ENCODE assay signal across 18 cellular contexts in genomic region chr6:4348462-4349112, GRCh38.
DNase-seq lines count a peak whose midpoint lies in the region; ATAC-seq and TF ChIP-seq lines count a peak whose summit lies in the region.
"Had no signal": no experiment of that assay in that cellular context is flagged by ENCODE, and none has a peak within 500 bp of the region (broad histone marks: within the 10 kb centered on the region; RNA-seq: fewer than 3 reads in every experiment).

No MANE protein-coding gene starts in this region.

- H3K27ac Mint-ChIP-seq in endodermal cell = no peak overlapping the region
- H3K27ac Mint-ChIP-seq in stimulated activated memory B cell treated with anti-CD40 and anti-IgM and Interleukin-4, amounts not matched to agents 10 μg/mL and 1 μg/mL and 100 μg/mL, for 72 hours = no peak overlapping the region
- no peak overlapping the region for H3K27ac Mint-ChIP-seq in mesothelial cell of epicardium
- H3K27ac Mint-ChIP-seq: activated naive CD8-positive, alpha-beta T cell had no signal

- H3K9me3 Mint-ChIP-seq in endodermal cell (no peaks in the 10 kb centered on the region), mesothelial cell of epicardium (no peaks in the 10 kb centered on the region)
- no peaks in the 10 kb centered on the region for H3K9me3 Mint-ChIP-seq in stimulated activated memory B cell treated with anti-CD40 and anti-IgM and Interleukin-4, amounts not matched to agents 10 μg/mL and 1 μg/mL and 100 μg/mL, for 72 hours
- H3K9me3 Mint-ChIP-seq: naive B cell had no signal

- H3K27ac ChIP-seq in endodermal cell (ENCODE audit: low read depth, low read length) = no peak overlapping the region
- H3K27ac ChIP-seq: SK-N-MC had no signal

- no peaks in the 10 kb centered on the region for H3K4me1 Mint-ChIP-seq in endodermal cell
- H3K4me1 Mint-ChIP-seq in stimulated activated memory B cell treated with anti-CD40 and anti-IgM and Interleukin-4, amounts not matched to agents 10 μg/mL and 1 μg/mL and 100 μg/mL, for 72 hours = peaks cover 10% of the 10 kb centered on the region
- peaks cover 32% of the 10 kb centered on the region for H3K4me1 Mint-ChIP-seq in mesothelial cell of epicardium
- H3K4me1 Mint-ChIP-seq: naive B cell had no signal

- no peaks in the 10 kb centered on the region for H3K27me3 ChIP-seq in endodermal cell (ENCODE audit: control insufficient read depth, insufficient read depth, low read length, poor library complexity, severe bottlenecking)
- H3K27me3 ChIP-seq: heart right ventricle had no signal

- DNase-seq in endodermal cell (peak; percentile 36), mesothelial cell of epicardium (ENCODE audit: low spot score in 2 of 2, unreplicated experiment in 2 of 2) (no peak), dedifferentiated amniotic fluid mesenchymal stem cell (ENCODE audit: extremely low spot score) (no peak)
- DNase-seq in activated effector memory CD4-positive, alpha-beta T cell treated with Interleukin-2 at 50 U/mL for 16 hours = no peak
- DNase-seq: C1 segment of cervical spinal cord; caudate nucleus; heart right ventricle; naive B cell; NCI-H1092; NCI-H446; stimulated activated CD4-positive, alpha-beta T cell treated with anti-CD3 and anti-CD28 coated beads, Interleukin-1b, Interleukin-23, amount 100 ng/mL, for 48 hours; stimulated activated CD8-positive, alpha-beta memory T cell treated with anti-CD3 and anti-CD28 coated beads, Interleukin-4, amount 100 ng/mL, for 48 hours had no signal

- H3K27me3 Mint-ChIP-seq in endodermal cell (ENCODE audit: insufficient read depth) (peaks cover 9% of the 10 kb centered on the region), mesothelial cell of epicardium (ENCODE audit: low read depth) (no peaks in the 10 kb centered on the region)
- H3K27me3 Mint-ChIP-seq in stimulated activated memory B cell treated with anti-CD40 and anti-IgM and Interleukin-4, amounts not matched to agents 10 μg/mL and 1 μg/mL and 100 μg/mL, for 72 hours = peaks cover 31% of the 10 kb centered on the region

- TF ChIP-seq CTCF in endodermal cell (conservative IDR thresholded peaks at IDR 0.05) (no peak), mesothelial cell of epicardium (IDR thresholded peaks at IDR 0.05; ENCODE audit: unreplicated experiment) (no peak)

- H3K4me1 ChIP-seq in endodermal cell (ENCODE audit: control insufficient read depth, insufficient read depth, low read length) = no peaks in the 10 kb centered on the region

- no peak overlapping the region for H3K9ac ChIP-seq in endodermal cell (ENCODE audit: extremely low read depth, low read length, poor library complexity, severe bottlenecking)

- H3K36me3 Mint-ChIP-seq in endodermal cell (ENCODE audit: low read depth) (no peaks in the 10 kb centered on the region), mesothelial cell of epicardium (no peaks in the 10 kb centered on the region)
- H3K36me3 Mint-ChIP-seq in stimulated activated memory B cell treated with anti-CD40 and anti-IgM and Interleukin-4, amounts not matched to agents 10 μg/mL and 1 μg/mL and 100 μg/mL, for 72 hours = no peaks in the 10 kb centered on the region
- H3K36me3 Mint-ChIP-seq: activated naive CD8-positive, alpha-beta T cell had no signal

- 83 to 88% methylated on average over 9 to 14 of the region's 14 CpGs for WGBS in endodermal cell (ENCODE audit: insufficient coverage in 1 of 2, insufficient read length in 1 of 2), 2 experiments

- H3K36me3 ChIP-seq in endodermal cell (ENCODE audit: control insufficient read depth, insufficient read depth, low read length) = no peaks in the 10 kb centered on the region

- peak; percentile 85 for ATAC-seq in GM18502 (IDR thresholded peaks at IDR 0.05; ENCODE audit: poor library complexity, unreplicated experiment)
- ATAC-seq in HG02938 (IDR thresholded peaks at IDR 0.05; ENCODE audit: unreplicated experiment) = peak; percentile 89
- ATAC-seq in stimulated activated memory B cell treated with anti-CD40 and anti-IgM and Interleukin-4, amounts not matched to agents 10 μg/mL and 1 μg/mL and 100 μg/mL, for 72 hours = peak; percentile 86
- no peak for ATAC-seq in GM18907 (IDR thresholded peaks at IDR 0.05; ENCODE audit: unreplicated experiment)
- ATAC-seq: heart right ventricle had no signal

- H3K9me3 ChIP-seq in endodermal cell (ENCODE audit: control insufficient read depth, low read length) = no peaks in the 10 kb centered on the region
- H3K9me3 ChIP-seq: heart right ventricle had no signal

- H3K4me3 Mint-ChIP-seq in endodermal cell (no peak overlapping the region), mesothelial cell of epicardium (no peak overlapping the region)
- H3K4me3 Mint-ChIP-seq in stimulated activated memory B cell treated with anti-CD40 and anti-IgM and Interleukin-4, amounts not matched to agents 10 μg/mL and 1 μg/mL and 100 μg/mL, for 72 hours = peak overlapping the region; percentile 7
- H3K4me3 Mint-ChIP-seq: activated naive CD8-positive, alpha-beta T cell; naive B cell had no signal

- no peak overlapping the region for H3K4me3 ChIP-seq in endodermal cell (ENCODE audit: low read length)
- H3K4me3 ChIP-seq: heart right ventricle, SK-N-MC had no signal
